Comparison of ENCODE assay signal across 17 cellular contexts in genomic region chr12:115343601-115344000, GRCh38.
DNase-seq lines count a peak whose midpoint lies in the region; ATAC-seq and TF ChIP-seq lines count a peak whose summit lies in the region.
"Had no signal": no experiment of that assay in that cellular context is flagged by ENCODE, and none has a peak within 500 bp of the region (broad histone marks: within the 10 kb centered on the region; RNA-seq: fewer than 3 reads in every experiment).

No MANE protein-coding gene starts in this region.

- peak; percentile 2 for DNase-seq in Caki2 (ENCODE audit: low read depth)
- DNase-seq in EH (ENCODE audit: low read depth) = peak; percentile 9
- DNase-seq in foreskin keratinocyte = no peak
- DNase-seq in vagina (ENCODE audit: extremely low spot score in 2 of 2) = no peak
- DNase-seq: C1 segment of cervical spinal cord; CD4-positive, alpha-beta memory T cell; COR-L47; DMS153; DND-41; EL; GDM1; GM23248; H7; HCEC 1CT had no signal

- no peaks in the 10 kb centered on the region for H3K36me3 Mint-ChIP-seq in nephron (ENCODE audit: low read depth)
- H3K36me3 Mint-ChIP-seq: CD4-positive, alpha-beta memory T cell had no signal

- H3K27ac ChIP-seq in foreskin keratinocyte = peak overlapping the region; percentile 24
- H3K27ac ChIP-seq in vagina = no peak overlapping the region
- H3K27ac ChIP-seq: GM23248 had no signal

- peaks cover 21% of the 10 kb centered on the region for H3K4me1 ChIP-seq in foreskin keratinocyte
- H3K4me1 ChIP-seq in vagina = peaks cover 19% of the 10 kb centered on the region

- H3K27me3 ChIP-seq in foreskin keratinocyte (no peaks in the 10 kb centered on the region), vagina (no peaks in the 10 kb centered on the region)

- H3K27ac Mint-ChIP-seq in nephron = peak overlapping the region in 2 of 3 experiments; percentile 9 to 58
- H3K27ac Mint-ChIP-seq: CD4-positive, alpha-beta memory T cell had no signal

- H3K27me3 Mint-ChIP-seq in nephron (ENCODE audit: low read depth) = no peaks in the 10 kb centered on the region
- H3K27me3 Mint-ChIP-seq: CD4-positive, alpha-beta memory T cell had no signal

- H3K4me3 Mint-ChIP-seq in nephron = no peak overlapping the region
- H3K4me3 Mint-ChIP-seq: CD4-positive, alpha-beta memory T cell had no signal

- in situ Hi-C loops in Caki2 (cut with HindIII; ENCODE audit: low pct_unique_long_range_greater_than_20kb, low sequenced_read_pairs) = no loop called here

- TF ChIP-seq CTCF in foreskin keratinocyte (conservative IDR thresholded peaks at IDR 0.05) (no peak), nephron (IDR thresholded peaks at IDR 0.05; ENCODE audit: unreplicated experiment in 3 of 3) (no peak), vagina (IDR thresholded peaks at IDR 0.05) (no peak)

- H3K9me3 Mint-ChIP-seq in nephron = peaks cover 14% of the 10 kb centered on the region

- H3K36me3 ChIP-seq in vagina = no peaks in the 10 kb centered on the region

- no peak for ATAC-seq in foreskin keratinocyte
- ATAC-seq in HG02571 (IDR thresholded peaks at IDR 0.05; ENCODE audit: unreplicated experiment) = no peak
- ATAC-seq: GM12878 had no signal

- peaks cover 22% of the 10 kb centered on the region for H3K4me1 Mint-ChIP-seq in nephron
- H3K4me1 Mint-ChIP-seq: CD4-positive, alpha-beta memory T cell had no signal

- intact Hi-C loops in vagina (cut with DNase I) = no loop called here

- TF ChIP-seq POLR2A in vagina (IDR thresholded peaks at IDR 0.05) = no peak

- H3K9me3 ChIP-seq in vagina = no peaks in the 10 kb centered on the region

- H3K4me3 ChIP-seq in vagina = no peak overlapping the region
- H3K4me3 ChIP-seq: GM12878, GM23248 had no signal

Comparison
In these comparisons a context has a peak if more than half of its experiments do, and no peak if none do; other contexts are left out.
1. DNase-seq: peak in Caki2 (single experiment) and EH (single experiment); none in foreskin keratinocyte (0 of 2) and vagina (0 of 2).